Comparison of ENCODE assay signal across 8 cellular contexts in genomic region chr19:850221-850978, GRCh38. TPM values are rescaled to one million over a fixed set of nuclear protein-coding genes. Genes with fewer than 3 reads are reported as not detected.
DNase-seq lines count a peak whose midpoint lies in the region; ATAC-seq and TF ChIP-seq lines count a peak whose summit lies in the region.

No MANE protein-coding gene starts in this region.

- no peak for ATAC-seq in HG03108 (IDR thresholded peaks at IDR 0.05; ENCODE audit: unreplicated experiment)

- DNase-seq in BE2C (peak; percentile 85), MG63 (peak; percentile 86), astrocyte of the hippocampus (ENCODE audit: low read depth, low spot score) (peak; percentile 87), kidney tubule cell (ENCODE audit: low spot score) (peak; percentile 21), tibial artery (peak; percentile 93 to 96), T-helper 9 cell (no peak), NCI-H128 (lab: John Stamatoyannopoulos, UW; ENCODE audit: unreplicated experiment) (no peak)

- H3K36me3 ChIP-seq in BE2C = no peaks in the 10 kb centered on the region
- no peaks in the 10 kb centered on the region for H3K36me3 ChIP-seq in MG63
- H3K36me3 ChIP-seq in tibial artery = no peaks in the 10 kb centered on the region

- TF ChIP-seq CTCF in BE2C (IDR thresholded peaks at IDR 0.05; ENCODE audit: low read depth, low read length) = no peak
- TF ChIP-seq CTCF in tibial artery (IDR thresholded peaks at IDR 0.05) = no peak

- no peak overlapping the region for H3K4me3 ChIP-seq in BE2C (ENCODE audit: low read depth, low read length)
- H3K4me3 ChIP-seq in MG63 = no peak overlapping the region
- peak overlapping the region in 1 of 2 donors; percentile 33 for H3K4me3 ChIP-seq in tibial artery

- H3K9me3 ChIP-seq in BE2C (no peaks in the 10 kb centered on the region), MG63 (no peaks in the 10 kb centered on the region), tibial artery (no peaks in the 10 kb centered on the region)

- H3K27me3 ChIP-seq in BE2C = peaks cover 58% of the 10 kb centered on the region
- no peaks in the 10 kb centered on the region for H3K27me3 ChIP-seq in MG63
- peaks cover 0 to 69% of the 10 kb centered on the region in 2 donors for H3K27me3 ChIP-seq in tibial artery

- H3K4me1 ChIP-seq in BE2C = no peaks in the 10 kb centered on the region
- H3K4me1 ChIP-seq in tibial artery = peaks cover 0 to 25% (median 14%) of the 10 kb centered on the region in 4 donors

- H3K27ac ChIP-seq in tibial artery = peak overlapping the region; percentile 66

- intact Hi-C loops in tibial artery (cut with DNase I; ENCODE audit: low total_unique reads) = loop anchor here (10.0 kb wide), 1 partner anchor 134 kb away; the partner anchor contains the start of gene WDR18

RNA-seq across cellular contexts. Expression of gene ELANE, which starts 1.7 kb away (rescaled TPM):
- polyA plus RNA-seq in BE2C (2012; ENCODE audit: insufficient read depth, insufficient read length, low read depth) = not detected
- not detected in 2 replicates for total RNA-seq in MG63 (2014; rRNA removed; shearing (Covaris generic); ENCODE audit: low replicate concordance)

RNA-seq across cellular contexts. Expression of gene CFD, which starts 9.1 kb away (rescaled TPM):
- 1.1 TPM for polyA plus RNA-seq in BE2C (2012; ENCODE audit: insufficient read depth, insufficient read length, low read depth)
- 2.8 TPM in 1 of 2 replicates, not detected in the other for total RNA-seq in MG63 (2014; rRNA removed; shearing (Covaris generic); ENCODE audit: low replicate concordance)

RNA-seq across cellular contexts. Expression of gene PRTN3, which starts 9.6 kb away (rescaled TPM):
- not detected for polyA plus RNA-seq in BE2C (2012; ENCODE audit: insufficient read depth, insufficient read length, low read depth)
- not detected in 2 replicates for total RNA-seq in MG63 (2014; rRNA removed; shearing (Covaris generic); ENCODE audit: low replicate concordance)

RNA-seq across cellular contexts. Expression of gene AZU1, which starts 22.8 kb away (rescaled TPM):
- not detected for polyA plus RNA-seq in BE2C (2012; ENCODE audit: insufficient read depth, insufficient read length, low read depth)
- total RNA-seq in MG63 (2014; rRNA removed; shearing (Covaris generic); ENCODE audit: low replicate concordance) = not detected in 2 replicates

RNA-seq across cellular contexts. Expression of gene PLPPR3, which starts 28.6 kb away (rescaled TPM):
- polyA plus RNA-seq in BE2C (2012; ENCODE audit: insufficient read depth, insufficient read length, low read depth) = 0.60 TPM
- total RNA-seq in MG63 (2014; rRNA removed; shearing (Covaris generic); ENCODE audit: low replicate concordance) = not detected in 2 replicates

Comparison
In these comparisons a context has a peak if more than half of its experiments do, and no peak if none do; other contexts are left out.
1. DNase-seq: peak in BE2C (single experiment), MG63 (single experiment), astrocyte of the hippocampus (single experiment), kidney tubule cell (single experiment) and tibial artery (2 of 2); none in T-helper 9 cell (single experiment) and NCI-H128 (single experiment).